10 cellular contexts compared by ENCODE assay signal in the genomic region with DNA sequence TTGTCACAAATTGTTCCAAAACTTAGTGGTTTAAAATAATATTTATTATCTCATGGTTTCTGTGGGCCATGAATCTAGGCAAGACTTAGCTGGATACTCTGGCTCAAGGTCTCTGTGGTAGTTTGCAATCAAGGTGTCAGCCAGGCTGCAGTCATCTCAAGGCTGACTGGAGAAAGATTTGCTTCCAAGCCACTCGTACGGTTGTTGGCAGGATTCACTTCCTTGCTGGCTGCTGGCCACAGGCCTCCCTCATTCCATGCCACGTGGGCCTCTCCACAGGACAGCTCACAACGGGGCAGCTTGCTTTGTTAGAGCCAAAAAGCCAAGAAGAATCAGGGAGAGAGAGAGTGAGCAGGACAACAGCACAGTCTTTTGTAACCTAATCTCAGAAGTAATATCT.
DNase-seq lines count a peak whose midpoint lies in the region; ATAC-seq, FAIRE-seq and TF ChIP-seq lines count a peak whose summit lies in the region.
"Had no signal": no experiment of that assay in that cellular context is flagged by ENCODE, and none has a peak within 500 bp of the region (broad histone marks: within the 10 kb centered on the region; RNA-seq: fewer than 3 reads in every experiment).

No MANE protein-coding gene starts in this region.

- WGBS in trophoblast cell (ENCODE audit: extremely low coverage, insufficient coverage, insufficient read length), result no CpG with 5 or more reads among the region's 4 CpGs

- no peak overlapping the region for H2AFZ ChIP-seq in trophoblast cell (ENCODE audit: insufficient read depth, low read length, poor library complexity)

- no peak overlapping the region for H3K4me2 ChIP-seq in trophoblast cell (ENCODE audit: low read length)

- peaks cover 2 to 3% of the 10 kb centered on the region in 2 experiments for H3K36me3 ChIP-seq in trophoblast cell (ENCODE audit: control insufficient read depth in 1 of 2, insufficient read depth in 2 of 2, low read length in 2 of 2)

- H3K4ac ChIP-seq in trophoblast cell (ENCODE audit: low read depth, low read length), result no peak overlapping the region

- no peak for ATAC-seq in GM19324 (IDR thresholded peaks at IDR 0.05; ENCODE audit: low FRiP score, unreplicated experiment)

- H3K9me3 ChIP-seq in trophoblast cell (ENCODE audit: insufficient read depth, low read depth, low read length), result no peaks in the 10 kb centered on the region
- H3K9me3 ChIP-seq: ascending aorta had no signal

- H3K18ac ChIP-seq in trophoblast cell (ENCODE audit: low read length), result peak overlapping the region; percentile 74

- no peak overlapping the region for H4K8ac ChIP-seq in trophoblast cell (ENCODE audit: low read depth, low read length)

- H3K23ac ChIP-seq in trophoblast cell (ENCODE audit: low read length), result no peak overlapping the region

- H3K79me2 ChIP-seq in trophoblast cell (ENCODE audit: control insufficient read depth, insufficient read depth, low read length, poor library complexity), result no peaks in the 10 kb centered on the region

- DNase-seq in DMS79 (lab: John Stamatoyannopoulos, UW) (peak; percentile 6), RCC 7860 (ENCODE audit: low spot score) (peak; percentile 39), fibroblast of the aortic adventitia (ENCODE audit: low read depth) (peak; percentile 95), trophoblast cell (peak in 1 of 2 donors; percentile 33), NCI-H146 (lab: John Stamatoyannopoulos, UW) (no peak), D721Med (ENCODE audit: insufficient read length, low spot score) (no peak), SW480 (ENCODE audit: low spot score) (no peak)
- DNase-seq: NCI-H1092 had no signal

- TF ChIP-seq CTCF in fibroblast of the aortic adventitia (IDR thresholded peaks at IDR 0.05; ENCODE audit: insufficient read depth, low read length) (no peak), D721Med (IDR thresholded peaks at IDR 0.05; ENCODE audit: insufficient read depth, missing control alignments) (no peak)

- FAIRE-seq in RCC 7860 (lab: Jason Lieb, UNC) (peak; percentile 5), D721Med (lab: Jason Lieb, UNC) (no peak)

- H2BK12ac ChIP-seq in trophoblast cell (ENCODE audit: low read length), result no peak overlapping the region

- no peak overlapping the region for H4K91ac ChIP-seq in trophoblast cell (ENCODE audit: low read depth, low read length)

- H2BK5ac ChIP-seq in trophoblast cell (ENCODE audit: low read depth, low read length, poor library complexity), result no peak overlapping the region

- no peaks in the 10 kb centered on the region for H3K79me1 ChIP-seq in trophoblast cell (ENCODE audit: low read length)

- no peak overlapping the region for H3K27ac ChIP-seq in trophoblast cell (ENCODE audit: low read depth, low read length)
- H3K27ac ChIP-seq: ascending aorta had no signal

- peaks cover 5 to 8% of the 10 kb centered on the region in 2 experiments for H3K4me1 ChIP-seq in trophoblast cell (ENCODE audit: control insufficient read depth in 1 of 2, insufficient read depth in 2 of 2, low read length in 2 of 2)
- H3K4me1 ChIP-seq: ascending aorta had no signal

- no peak overlapping the region for H2AK5ac ChIP-seq in trophoblast cell (ENCODE audit: low read length)

- H4K12ac ChIP-seq in trophoblast cell (ENCODE audit: low read depth, low read length), result no peak overlapping the region

- H3K27me3 ChIP-seq in trophoblast cell (ENCODE audit: insufficient read depth, low read length), result no peaks in the 10 kb centered on the region
- H3K27me3 ChIP-seq: ascending aorta had no signal

- no peak overlapping the region for H2BK120ac ChIP-seq in trophoblast cell (ENCODE audit: insufficient read depth, low read length, poor library complexity)

- no peak overlapping the region for H3K9ac ChIP-seq in trophoblast cell (ENCODE audit: low read length)

- no peak overlapping the region for H3K14ac ChIP-seq in trophoblast cell (ENCODE audit: low read length)

- H3K4me3 ChIP-seq in fibroblast of the aortic adventitia (ENCODE audit: low read depth, low read length) (no peak overlapping the region), trophoblast cell (ENCODE audit: low read depth, low read length) (no peak overlapping the region)
- H3K4me3 ChIP-seq: ascending aorta had no signal

Comparison
In these comparisons a context has a peak if more than half of its experiments do, and no peak if none do; other contexts are left out.
1. DNase-seq: peak in DMS79 (single experiment), RCC 7860 (single experiment) and fibroblast of the aortic adventitia (single experiment); none in NCI-H146 (single experiment), D721Med (single experiment) and SW480 (single experiment).